9 cellular contexts compared by ENCODE assay signal in the genomic region with DNA sequence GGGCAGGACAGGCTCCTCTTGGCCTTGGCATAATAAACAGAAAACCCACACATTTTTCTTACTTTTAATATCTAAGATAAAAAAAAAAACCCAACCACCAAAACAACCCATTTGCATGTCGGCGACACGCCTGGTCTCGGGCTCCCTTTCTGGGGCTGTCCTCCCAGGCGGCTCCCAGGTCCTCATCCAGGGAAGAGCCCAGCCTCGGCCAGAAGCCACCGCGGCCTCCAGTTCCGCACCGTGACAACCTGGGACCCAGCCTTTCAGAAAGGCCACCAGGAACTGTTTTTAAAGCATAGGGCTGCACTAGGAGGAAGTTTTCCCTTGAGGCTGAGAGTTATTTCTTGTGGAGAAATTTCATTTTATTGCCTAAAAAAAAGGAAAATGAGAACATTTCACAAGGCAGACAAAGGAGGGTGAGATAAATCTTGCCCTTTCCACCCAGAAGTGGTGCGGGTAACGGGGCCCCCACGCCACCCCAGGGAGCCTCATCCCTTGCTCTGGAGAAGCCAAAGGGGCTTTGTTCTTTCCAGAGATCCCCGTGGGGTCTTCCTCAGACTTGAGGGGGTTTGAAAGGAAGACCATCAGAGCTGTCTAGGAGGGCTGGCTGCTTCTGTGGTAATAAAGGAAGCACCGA. TPM values are rescaled to one million over a fixed set of nuclear protein-coding genes. Genes with fewer than 3 reads are reported as not detected.
DNase-seq lines count a peak whose midpoint lies in the region; ATAC-seq and TF ChIP-seq lines count a peak whose summit lies in the region.
"Had no signal": no experiment of that assay in that cellular context is flagged by ENCODE, and none has a peak within 500 bp of the region (broad histone marks: within the 10 kb centered on the region; RNA-seq: fewer than 3 reads in every experiment).

No MANE protein-coding gene starts in this region.

- H3K27ac Mint-ChIP-seq in glutamatergic neuron (ENCODE audit: unreplicated experiment), result peak overlapping the region; percentile 78
- H3K27ac Mint-ChIP-seq in nephron progenitor cell, result peak overlapping the region; percentile 86

- H3K9me3 ChIP-seq in Peyer's patch, result no peaks in the 10 kb centered on the region
- H3K9me3 ChIP-seq in upper lobe of right lung, result no peaks in the 10 kb centered on the region
- no peaks in the 10 kb centered on the region for H3K9me3 ChIP-seq in Karpas-422 (ENCODE audit: low read length)
- H3K9me3 ChIP-seq: body of pancreas had no signal

- H3K4me3 ChIP-seq in Peyer's patch (peak overlapping the region in 1 of 4 donors; percentile 17), upper lobe of right lung (no peak overlapping the region), Karpas-422 (ENCODE audit: low read length) (no peak overlapping the region)
- H3K4me3 ChIP-seq: body of pancreas had no signal

- H3K4me1 ChIP-seq in Peyer's patch (peaks cover 0 to 20% (median 2%) of the 10 kb centered on the region in 4 donors), upper lobe of right lung (no peaks in the 10 kb centered on the region), Karpas-422 (ENCODE audit: low read length) (no peaks in the 10 kb centered on the region)

- H2AFZ ChIP-seq in Karpas-422 (ENCODE audit: low read length), result no peak overlapping the region

- H3K27me3 ChIP-seq in Peyer's patch (no peaks in the 10 kb centered on the region), upper lobe of right lung (no peaks in the 10 kb centered on the region), Karpas-422 (ENCODE audit: low read length) (no peaks in the 10 kb centered on the region)
- H3K27me3 ChIP-seq: body of pancreas had no signal

- no peaks in the 10 kb centered on the region for H4K20me1 ChIP-seq in Karpas-422 (ENCODE audit: insufficient read depth, low read depth, low read length)

- H3K9me3 Mint-ChIP-seq in glutamatergic neuron (ENCODE audit: unreplicated experiment) (peaks cover 3% of the 10 kb centered on the region), nephron progenitor cell (no peaks in the 10 kb centered on the region)

- DNase-seq in Peyer's patch (no peak), glutamatergic neuron (no peak), nephron progenitor cell (no peak), upper lobe of right lung (no peak), Karpas-422 (no peak), NCI-H774 (lab: John Stamatoyannopoulos, UW) (no peak)
- DNase-seq: NCI-H1436 treated with DMSO at 0.1 percent for 48 hours had no signal

- no peak for TF ChIP-seq CTCF in Peyer's patch (IDR thresholded peaks at IDR 0.05)
- no peak for TF ChIP-seq CTCF in glutamatergic neuron (IDR thresholded peaks at IDR 0.05; ENCODE audit: partially characterized antibody, unreplicated experiment)
- no peak for TF ChIP-seq CTCF in nephron progenitor cell (IDR thresholded peaks at IDR 0.05)
- TF ChIP-seq CTCF in upper lobe of right lung (IDR thresholded peaks at IDR 0.05), result no peak

- intact Hi-C loops in upper lobe of right lung (cut with DNase I), result loop anchor here (5.0 kb wide), 1 partner anchor 134 kb away; no protein-coding TSS in a partner anchor

- H3K4me2 ChIP-seq in Karpas-422 (ENCODE audit: low read depth, low read length, poor library complexity, severe bottlenecking), result no peak overlapping the region

- peak overlapping the region in 3 of 4 donors; percentile 60 to 85 (median 81) for H3K27ac ChIP-seq in Peyer's patch
- peak overlapping the region; percentile 1 for H3K27ac ChIP-seq in upper lobe of right lung
- H3K27ac ChIP-seq in Karpas-422 (ENCODE audit: low read length), result no peak overlapping the region

- H3K4me1 Mint-ChIP-seq in glutamatergic neuron (ENCODE audit: low read depth, unreplicated experiment) (peaks cover 6% of the 10 kb centered on the region), nephron progenitor cell (peaks cover 37% of the 10 kb centered on the region)

- no peak for ATAC-seq in upper lobe of right lung
- ATAC-seq in HG03571 (IDR thresholded peaks at IDR 0.05; ENCODE audit: unreplicated experiment), result no peak

- H3K9ac ChIP-seq in Karpas-422 (ENCODE audit: low read length), result no peak overlapping the region

- H3K4me3 Mint-ChIP-seq in glutamatergic neuron (ENCODE audit: unreplicated experiment) (no peak overlapping the region), nephron progenitor cell (no peak overlapping the region)

- H3K36me3 ChIP-seq in Peyer's patch (no peaks in the 10 kb centered on the region), upper lobe of right lung (no peaks in the 10 kb centered on the region), Karpas-422 (ENCODE audit: insufficient read depth, low read length) (no peaks in the 10 kb centered on the region)

- no peaks in the 10 kb centered on the region for H3K36me3 Mint-ChIP-seq in glutamatergic neuron (ENCODE audit: unreplicated experiment)
- H3K36me3 Mint-ChIP-seq in nephron progenitor cell (ENCODE audit: low read depth), result peaks cover 25% of the 10 kb centered on the region

- H3K27me3 Mint-ChIP-seq in glutamatergic neuron (ENCODE audit: unreplicated experiment) (peaks cover 11% of the 10 kb centered on the region), nephron progenitor cell (ENCODE audit: low read depth, poor library complexity) (no peaks in the 10 kb centered on the region)

- H3K79me2 ChIP-seq in Karpas-422 (ENCODE audit: low read length), result no peaks in the 10 kb centered on the region

- H3K9me2 ChIP-seq in Karpas-422 (replicated peaks; ENCODE audit: insufficient read depth, low read length), result no peaks in the 10 kb centered on the region

- no peak for TF ChIP-seq POLR2A in Peyer's patch (IDR thresholded peaks at IDR 0.05)

RNA-seq across cellular contexts. Expression of a gene that starts 39.2 kb away (rescaled TPM):
- total RNA-seq in Peyer's patch (100 to 1,000 TPM; 100 to 194 (median 105) TPM), glutamatergic neuron (ENCODE audit: unreplicated experiment) (138 TPM), upper lobe of right lung (84.4 TPM)
- total RNA-seq in Karpas-422 (2014; rRNA removed; shearing (Covaris generic); ENCODE audit: low replicate concordance), result 68.8 and 89.3 TPM in 2 replicates
